21 cellular contexts compared by ENCODE assay signal in genomic region chr7:20343954-20344353, GRCh38. TPM values are rescaled to one million over a fixed set of nuclear protein-coding genes. Genes with fewer than 3 reads are reported as not detected.
"Had no signal": no experiment of that assay in that cellular context is flagged by ENCODE, and none has a peak within 500 bp of the region (broad histone marks: within the 10 kb centered on the region; RNA-seq: fewer than 3 reads in every experiment).

No MANE protein-coding gene starts in this region.

- H3K27ac ChIP-seq: epithelial cell of prostate, esophagus squamous epithelium, parathyroid adenoma, prostate gland, right lobe of liver, spleen, thoracic aorta had no signal

- H3K27me3 ChIP-seq: esophagus squamous epithelium, right lobe of liver, spleen had no signal

- H3K4me3 ChIP-seq: esophagus squamous epithelium, lung, prostate gland, right lobe of liver, spleen, thoracic aorta had no signal

- H3K36me3 Mint-ChIP-seq: immature natural killer cell; naive B cell; stimulated activated naive B cell treated with anti-CD40 and anti-IgM and Interleukin-4, amounts not matched to agents 10 μg/mL and 1 μg/mL and 100 μg/mL, for 72 hours had no signal

- H3K4me1 Mint-ChIP-seq: immature natural killer cell; naive B cell; stimulated activated naive B cell treated with anti-CD40 and anti-IgM and Interleukin-4, amounts not matched to agents 10 μg/mL and 1 μg/mL and 100 μg/mL, for 72 hours; stimulated activated naive CD8-positive, alpha-beta T cell treated with anti-CD3 and anti-CD28 coated beads, Interleukin-15, amount 100 ng/mL, for 72 hours had no signal

- H3K36me3 ChIP-seq: esophagus squamous epithelium, prostate gland, right lobe of liver, spleen, thoracic aorta had no signal

- H3K9me3 ChIP-seq: esophagus squamous epithelium, prostate gland, right lobe of liver, spleen, thoracic aorta had no signal

- H3K9me3 Mint-ChIP-seq: naive B cell; nephron progenitor cell; stimulated activated naive B cell treated with anti-CD40 and anti-IgM and Interleukin-4, amounts not matched to agents 10 μg/mL and 1 μg/mL and 100 μg/mL, for 72 hours; stimulated activated naive CD8-positive, alpha-beta T cell treated with anti-CD3 and anti-CD28 coated beads, Interleukin-15, amount 100 ng/mL, for 72 hours had no signal

- H3K79me2 ChIP-seq: parathyroid adenoma had no signal

- DNase-seq: cortex of kidney; effector memory CD4-positive, alpha-beta T cell; esophagus squamous epithelium; immature natural killer cell; kidney; left ventricle myocardium superior; naive B cell; right lobe of liver; spleen; stimulated activated CD4-positive, alpha-beta T cell treated with anti-CD3 and anti-CD28 coated beads, Interleukin-15, amount 100 ng/mL, for 24 hours; stimulated activated CD4-positive, alpha-beta T cell treated with anti-CD3 and anti-CD28 coated beads, Interleukin-1b, Interleukin-23, amount 100 ng/mL, for 48 hours; stimulated activated CD4-positive, alpha-beta T cell treated with anti-CD3 and anti-CD28 coated beads, Interleukin-4, amount 100 ng/mL, for 4 hours; stimulated activated naive B cell treated with anti-CD40 and anti-IgM and Interleukin-4, amounts not matched to agents 10 μg/mL and 1 μg/mL and 100 μg/mL, for 72 hours; stimulated activated naive CD8-positive, alpha-beta T cell treated with anti-CD3 and anti-CD28 coated beads, Interleukin-15, amount 100 ng/mL, for 72 hours; trophoblast cell had no signal

- H3K4me1 ChIP-seq: parathyroid adenoma, prostate gland, right lobe of liver, spleen had no signal

- H3K27ac Mint-ChIP-seq: immature natural killer cell; naive B cell; stimulated activated naive B cell treated with anti-CD40 and anti-IgM and Interleukin-4, amounts not matched to agents 10 μg/mL and 1 μg/mL and 100 μg/mL, for 72 hours; stimulated activated naive CD8-positive, alpha-beta T cell treated with anti-CD3 and anti-CD28 coated beads, Interleukin-15, amount 100 ng/mL, for 72 hours had no signal

- H3K9ac ChIP-seq: parathyroid adenoma had no signal

- H2AFZ ChIP-seq: parathyroid adenoma had no signal

- H3K4me3 Mint-ChIP-seq: immature natural killer cell; naive B cell; nephron progenitor cell; stimulated activated naive B cell treated with anti-CD40 and anti-IgM and Interleukin-4, amounts not matched to agents 10 μg/mL and 1 μg/mL and 100 μg/mL, for 72 hours; stimulated activated naive CD8-positive, alpha-beta T cell treated with anti-CD3 and anti-CD28 coated beads, Interleukin-15, amount 100 ng/mL, for 72 hours had no signal

RNA-seq across cellular contexts. Expression of gene ITGB8, which starts 13.3 kb away (rescaled TPM):
- polyA plus RNA-seq: immature natural killer cell had no signal
